Comparison of ENCODE assay signal across 17 cellular contexts in genomic region chr11:118217575-118217974, GRCh38. TPM values are rescaled to one million over a fixed set of nuclear protein-coding genes. Genes with fewer than 3 reads are reported as not detected.
DNase-seq lines count a peak whose midpoint lies in the region; ATAC-seq lines count a peak whose summit lies in the region.
"Had no signal": no experiment of that assay in that cellular context is flagged by ENCODE, and none has a peak within 500 bp of the region (broad histone marks: within the 10 kb centered on the region; RNA-seq: fewer than 3 reads in every experiment).

No MANE protein-coding gene starts in this region.

- no peaks in the 10 kb centered on the region for H3K27me3 Mint-ChIP-seq in activated CD4-positive, alpha-beta T cell treated with anti-CD3 and anti-CD28 coated beads, Interleukin-2, amount 10 ng/mL, durations not matched to agents 24 days and 14 days
- H3K27me3 Mint-ChIP-seq in activated naive CD4-positive, alpha-beta T cell treated with anti-CD3 and anti-CD28 coated beads, Interleukin-2, amount 10 ng/mL, durations not matched to agents 7 days and 5 days, result no peaks in the 10 kb centered on the region
- H3K27me3 Mint-ChIP-seq: progenitor cell of endocrine pancreas had no signal

- H3K9me3 Mint-ChIP-seq in activated CD4-positive, alpha-beta T cell treated with anti-CD3 and anti-CD28 coated beads, Interleukin-2, amount 10 ng/mL, durations not matched to agents 24 days and 14 days, result peaks cover 4% of the 10 kb centered on the region
- H3K9me3 Mint-ChIP-seq in activated naive CD4-positive, alpha-beta T cell treated with anti-CD3 and anti-CD28 coated beads, Interleukin-2, amount 10 ng/mL, durations not matched to agents 7 days and 5 days, result no peaks in the 10 kb centered on the region

- peaks cover 86% of the 10 kb centered on the region for H3K4me1 Mint-ChIP-seq in activated CD4-positive, alpha-beta T cell treated with anti-CD3 and anti-CD28 coated beads, Interleukin-2, amount 10 ng/mL, durations not matched to agents 24 days and 14 days
- H3K4me1 Mint-ChIP-seq in activated naive CD4-positive, alpha-beta T cell treated with anti-CD3 and anti-CD28 coated beads, Interleukin-2, amount 10 ng/mL, durations not matched to agents 7 days and 5 days, result peaks cover 99% of the 10 kb centered on the region

- peak overlapping the region; percentile 86 for H3K4me3 Mint-ChIP-seq in activated CD4-positive, alpha-beta T cell treated with anti-CD3 and anti-CD28 coated beads, Interleukin-2, amount 10 ng/mL, durations not matched to agents 24 days and 14 days
- H3K4me3 Mint-ChIP-seq in activated naive CD4-positive, alpha-beta T cell treated with anti-CD3 and anti-CD28 coated beads, Interleukin-2, amount 10 ng/mL, durations not matched to agents 7 days and 5 days, result peak overlapping the region; percentile 68

- intact Hi-C loops in activated CD4-positive, alpha-beta T cell treated with anti-CD3 and anti-CD28 coated beads, Interleukin-2, amount 10 ng/mL, durations not matched to agents 24 days and 14 days (cut with micrococcal nuclease), result loop anchor here (1.0 to 5.0 kb wide), 8 partner anchors 8 to 215 kb away; partner anchors contain the start of genes CD3E, JAML and MPZL3

- H3K36me3 Mint-ChIP-seq in activated CD4-positive, alpha-beta T cell treated with anti-CD3 and anti-CD28 coated beads, Interleukin-2, amount 10 ng/mL, durations not matched to agents 24 days and 14 days (ENCODE audit: low read depth), result peaks cover 60% of the 10 kb centered on the region
- peaks cover 46% of the 10 kb centered on the region for H3K36me3 Mint-ChIP-seq in activated naive CD4-positive, alpha-beta T cell treated with anti-CD3 and anti-CD28 coated beads, Interleukin-2, amount 10 ng/mL, durations not matched to agents 7 days and 5 days

- H3K27ac Mint-ChIP-seq in activated CD4-positive, alpha-beta T cell treated with anti-CD3 and anti-CD28 coated beads, Interleukin-2, amount 10 ng/mL, durations not matched to agents 24 days and 14 days, result peak overlapping the region; percentile 100
- H3K27ac Mint-ChIP-seq in activated naive CD4-positive, alpha-beta T cell treated with anti-CD3 and anti-CD28 coated beads, Interleukin-2, amount 10 ng/mL, durations not matched to agents 7 days and 5 days, result peak overlapping the region; percentile 94
- H3K27ac Mint-ChIP-seq: progenitor cell of endocrine pancreas had no signal

- DNase-seq in activated CD4-positive, alpha-beta T cell treated with anti-CD3 and anti-CD28 coated beads, Interleukin-2, amount 10 ng/mL, durations not matched to agents 24 days and 14 days, result peak; percentile 74
- no peak for DNase-seq in activated CD4-positive, alpha-beta T cell treated with anti-CD3 and anti-CD28 coated beads, Interleukin-2, amount 50 U/mL, for 1 hour
- DNase-seq in MV-4-11 (lab: John Stamatoyannopoulos, UW) (peak; percentile 71), NCI-H187 (lab: John Stamatoyannopoulos, UW) (no peak), occipital lobe (lab: John Stamatoyannopoulos, UW) (no peak)
- no peak for DNase-seq in activated naive CD4-positive, alpha-beta T cell treated with anti-CD3 and anti-CD28 coated beads, Interleukin-2, amount 10 ng/mL, durations not matched to agents 7 days and 5 days
- peak; percentile 59 for DNase-seq in stimulated activated CD8-positive, alpha-beta memory T cell treated with anti-CD3 and anti-CD28 coated beads, Interleukin-4, amount 100 ng/mL, for 48 hours
- DNase-seq: brain microvascular endothelial cell, COR-L47, GDM1, left lung, NCI-H510A, uterus had no signal

- ATAC-seq in HG02571 (IDR thresholded peaks at IDR 0.05; ENCODE audit: unreplicated experiment), result no peak
- ATAC-seq: A549, HCT116, left lung had no signal

- CTCF ChIA-PET in activated naive CD4-positive, alpha-beta T cell treated with anti-CD3 and anti-CD28 coated beads, Interleukin-2, amount 10 ng/mL, durations not matched to agents 7 days and 5 days (lab: Charles Lee), result interaction anchor here (0.7 to 4.0 kb wide), 7 partner anchors 10 to 78 kb away, joined by 3 to 23 read pairs (median 7); no protein-coding TSS in a partner anchor

RNA-seq across cellular contexts. Expression of gene JAML, which starts 7.2 kb away (rescaled TPM):
- 303 and 318 TPM in 2 replicates for total RNA-seq in activated CD4-positive, alpha-beta T cell treated with anti-CD3 and anti-CD28 coated beads, Interleukin-2, amount 10 ng/mL, durations not matched to agents 24 days and 14 days
- 1.2 TPM for total RNA-seq in occipital lobe

RNA-seq across cellular contexts. Expression of gene MPZL3, which starts 34.6 kb away (rescaled TPM):
- total RNA-seq in activated CD4-positive, alpha-beta T cell treated with anti-CD3 and anti-CD28 coated beads, Interleukin-2, amount 10 ng/mL, durations not matched to agents 24 days and 14 days, result 64.6 and 65.4 TPM in 2 replicates
- total RNA-seq in occipital lobe, result 1.6 TPM

RNA-seq across cellular contexts. Expression of gene SCN2B, which starts 41.1 kb away (rescaled TPM):
- 0.02 and 0.05 TPM in 2 replicates for total RNA-seq in activated CD4-positive, alpha-beta T cell treated with anti-CD3 and anti-CD28 coated beads, Interleukin-2, amount 10 ng/mL, durations not matched to agents 24 days and 14 days
- total RNA-seq in occipital lobe, result 5.8 TPM

RNA-seq across cellular contexts. Expression of gene MPZL2, which starts 46.5 kb away (rescaled TPM):
- 18.5 and 19.3 TPM in 2 replicates for total RNA-seq in activated CD4-positive, alpha-beta T cell treated with anti-CD3 and anti-CD28 coated beads, Interleukin-2, amount 10 ng/mL, durations not matched to agents 24 days and 14 days
- total RNA-seq in occipital lobe, result 1.4 TPM

Comparison
In these comparisons a context has a peak if more than half of its experiments do, and no peak if none do; other contexts are left out.
1. DNase-seq: peak in activated CD4-positive, alpha-beta T cell treated with anti-CD3 and anti-CD28 coated beads, Interleukin-2, amount 10 ng/mL, durations not matched to agents 24 days and 14 days (single experiment), MV-4-11 (single experiment) and stimulated activated CD8-positive, alpha-beta memory T cell treated with anti-CD3 and anti-CD28 coated beads, Interleukin-4, amount 100 ng/mL, for 48 hours (single experiment); none in activated CD4-positive, alpha-beta T cell treated with anti-CD3 and anti-CD28 coated beads, Interleukin-2, amount 50 U/mL, for 1 hour (single experiment), activated naive CD4-positive, alpha-beta T cell treated with anti-CD3 and anti-CD28 coated beads, Interleukin-2, amount 10 ng/mL, durations not matched to agents 7 days and 5 days (single experiment), NCI-H187 (0 of 2) and occipital lobe (single experiment).
2. RNA of gene JAML, which starts 7.2 kb away (total RNA-seq): 303 to 318 TPM in activated CD4-positive, alpha-beta T cell treated with anti-CD3 and anti-CD28 coated beads, Interleukin-2, amount 10 ng/mL, durations not matched to agents 24 days and 14 days; 1.2 TPM in occipital lobe (single experiment); every median in the first group is over 100 times any median in the second.
3. RNA of gene MPZL3, which starts 34.6 kb away (total RNA-seq): 64.6 to 65.4 TPM in activated CD4-positive, alpha-beta T cell treated with anti-CD3 and anti-CD28 coated beads, Interleukin-2, amount 10 ng/mL, durations not matched to agents 24 days and 14 days; 1.6 TPM in occipital lobe (single experiment); every median in the first group is over 10 times any median in the second.